ENCODE assay signal across 17 cellular contexts in the genomic region with DNA sequence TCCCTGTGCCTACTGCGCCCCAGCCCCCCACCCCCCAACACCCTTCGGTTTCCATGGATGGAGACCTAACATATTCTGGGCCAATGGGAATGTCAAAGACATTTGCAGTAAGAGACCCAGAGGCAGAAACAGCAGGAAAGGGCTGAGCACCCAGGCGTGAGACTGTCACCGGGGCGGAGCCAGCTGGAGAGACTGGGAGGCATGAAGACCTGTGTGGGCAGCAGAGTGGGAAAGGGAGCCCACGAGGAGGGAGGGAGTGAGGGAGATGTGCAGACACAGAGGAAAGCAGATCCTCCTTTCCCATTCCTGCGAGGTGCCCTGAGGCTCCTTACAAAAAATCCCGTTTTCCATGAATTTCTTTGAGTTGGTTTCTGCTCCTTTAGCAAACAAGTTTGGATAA.
"Had no signal": no experiment of that assay in that cellular context is flagged by ENCODE, and none has a peak within 500 bp of the region (broad histone marks: within the 10 kb centered on the region; RNA-seq: fewer than 3 reads in every experiment).

No MANE protein-coding gene starts in this region.

- ATAC-seq: left cardiac atrium; naive thymus-derived CD4-positive, alpha-beta T cell; right cardiac atrium; stimulated activated memory B cell treated with anti-CD40 and anti-IgM and Interleukin-4, amounts not matched to agents 10 μg/mL and 1 μg/mL and 100 μg/mL, for 72 hours; stimulated activated naive CD8-positive, alpha-beta T cell treated with anti-CD3 and anti-CD28 coated beads, Interleukin-15, Interleukin-2, amounts not matched to agents 100 U/mL and 50 U/mL, for 24 hours had no signal

- H3K27me3 Mint-ChIP-seq: naive thymus-derived CD4-positive, alpha-beta T cell; stimulated activated memory B cell treated with anti-CD40 and anti-IgM and Interleukin-4, amounts not matched to agents 10 μg/mL and 1 μg/mL and 100 μg/mL, for 72 hours had no signal

- H3K27ac Mint-ChIP-seq: immature natural killer cell; naive thymus-derived CD4-positive, alpha-beta T cell; stimulated activated memory B cell treated with anti-CD40 and anti-IgM and Interleukin-4, amounts not matched to agents 10 μg/mL and 1 μg/mL and 100 μg/mL, for 72 hours had no signal

- H3K4me3 Mint-ChIP-seq: immature natural killer cell; naive thymus-derived CD4-positive, alpha-beta T cell; stimulated activated memory B cell treated with anti-CD40 and anti-IgM and Interleukin-4, amounts not matched to agents 10 μg/mL and 1 μg/mL and 100 μg/mL, for 72 hours had no signal

- H3K9me3 Mint-ChIP-seq: stimulated activated memory B cell treated with anti-CD40 and anti-IgM and Interleukin-4, amounts not matched to agents 10 μg/mL and 1 μg/mL and 100 μg/mL, for 72 hours had no signal

- H3K4me1 Mint-ChIP-seq: immature natural killer cell; naive thymus-derived CD4-positive, alpha-beta T cell; stimulated activated memory B cell treated with anti-CD40 and anti-IgM and Interleukin-4, amounts not matched to agents 10 μg/mL and 1 μg/mL and 100 μg/mL, for 72 hours had no signal

- DNase-seq: dorsolateral prefrontal cortex; effector CD4-positive, alpha-beta T cell; hypothalamus; immature natural killer cell; islet precursor cell; left cardiac atrium; left ventricle myocardium inferior; mesendoderm; midbrain; naive thymus-derived CD4-positive, alpha-beta T cell; right cardiac atrium; spleen; stimulated activated CD4-positive, alpha-beta T cell treated with anti-CD3 and anti-CD28 coated beads, Interleukin-4, amount 100 ng/mL, for 4 hours; stimulated activated naive CD8-positive, alpha-beta T cell treated with anti-CD3 and anti-CD28 coated beads, Interleukin-15, Interleukin-2, amounts not matched to agents 100 U/mL and 50 U/mL, for 24 hours; substantia nigra; testis had no signal
